Comparison of ENCODE assay signal across 8 cellular contexts in genomic region chr1:226912587-226913176, GRCh38. TPM values are rescaled to one million over a fixed set of nuclear protein-coding genes. Genes with fewer than 3 reads are reported as not detected.
A peak's percentile ranks its signal among the peaks of the same experiment; 100 is the strongest.
DNase-seq lines count a peak whose midpoint lies in the region; ATAC-seq and TF ChIP-seq lines count a peak whose summit lies in the region.

No MANE protein-coding gene starts in this region.

- H3K27me3 ChIP-seq in foreskin keratinocyte (no peaks in the 10 kb centered on the region), trophoblast cell (ENCODE audit: insufficient read depth, low read length) (no peaks in the 10 kb centered on the region)

- WGBS in trophoblast cell (ENCODE audit: extremely low coverage, insufficient coverage, insufficient read length), result no CpG with 5 or more reads among the region's 13 CpGs

- H2BK5ac ChIP-seq in trophoblast cell (ENCODE audit: low read depth, low read length, poor library complexity), result no peak overlapping the region

- H3K4me1 ChIP-seq in foreskin keratinocyte, result no peaks in the 10 kb centered on the region
- no peaks in the 10 kb centered on the region for H3K4me1 ChIP-seq in trophoblast cell (ENCODE audit: control insufficient read depth in 1 of 2, insufficient read depth in 2 of 2, low read length in 2 of 2)

- H3K9me3 ChIP-seq in trophoblast cell (ENCODE audit: insufficient read depth, low read depth, low read length), result no peaks in the 10 kb centered on the region

- H4K91ac ChIP-seq in trophoblast cell (ENCODE audit: low read depth, low read length), result no peak overlapping the region

- DNase-seq in NCI-H1092 treated with DMSO at 0.1 percent for 48 hours (lab: John Stamatoyannopoulos, UW), result peak; percentile 64
- DNase-seq in activated T-cell treated with anti-CD3 and anti-CD28 coated beads for 1 hour (ENCODE audit: low read depth), result peak; percentile 27
- peak; percentile 4 to 25 for DNase-seq in foreskin keratinocyte
- peak; percentile 29 to 66 for DNase-seq in trophoblast cell
- no peak for DNase-seq in NCI-H345 (lab: John Stamatoyannopoulos, UW)

- H3K9ac ChIP-seq in trophoblast cell (ENCODE audit: low read length), result no peak overlapping the region

- H3K14ac ChIP-seq in trophoblast cell (ENCODE audit: low read length), result no peak overlapping the region

- H3K18ac ChIP-seq in trophoblast cell (ENCODE audit: low read length), result no peak overlapping the region

- no peaks in the 10 kb centered on the region for H3K79me1 ChIP-seq in trophoblast cell (ENCODE audit: low read length)

- no peak overlapping the region for H3K23ac ChIP-seq in trophoblast cell (ENCODE audit: low read length)

- H4K8ac ChIP-seq in trophoblast cell (ENCODE audit: low read depth, low read length), result no peak overlapping the region

- H2AK5ac ChIP-seq in trophoblast cell (ENCODE audit: low read length), result no peak overlapping the region

- no peaks in the 10 kb centered on the region for H3K36me3 ChIP-seq in trophoblast cell (ENCODE audit: control insufficient read depth in 1 of 2, insufficient read depth in 2 of 2, low read length in 2 of 2)

- ATAC-seq in GM19463 (IDR thresholded peaks at IDR 0.05; ENCODE audit: unreplicated experiment), result peak; percentile 65
- peak; percentile 55 for ATAC-seq in foreskin keratinocyte
- no peak for ATAC-seq in GM19397 (IDR thresholded peaks at IDR 0.05; ENCODE audit: unreplicated experiment)

- H4K12ac ChIP-seq in trophoblast cell (ENCODE audit: low read depth, low read length), result no peak overlapping the region

- H3K79me2 ChIP-seq in trophoblast cell (ENCODE audit: control insufficient read depth, insufficient read depth, low read length, poor library complexity), result no peaks in the 10 kb centered on the region

- no peak overlapping the region for H2AFZ ChIP-seq in trophoblast cell (ENCODE audit: insufficient read depth, low read length, poor library complexity)

- no peak overlapping the region for H2BK12ac ChIP-seq in trophoblast cell (ENCODE audit: low read length)

- no peak overlapping the region for H3K4ac ChIP-seq in trophoblast cell (ENCODE audit: low read depth, low read length)

- no peak overlapping the region for H3K4me2 ChIP-seq in trophoblast cell (ENCODE audit: low read length)

- H2BK120ac ChIP-seq in trophoblast cell (ENCODE audit: insufficient read depth, low read length, poor library complexity), result no peak overlapping the region

- H3K27ac ChIP-seq in C4-2B (no peak overlapping the region), foreskin keratinocyte (no peak overlapping the region), trophoblast cell (ENCODE audit: low read depth, low read length) (no peak overlapping the region)

- no peak overlapping the region for H3K4me3 ChIP-seq in trophoblast cell (ENCODE audit: low read depth, low read length)

- TF ChIP-seq CTCF in C4-2B (conservative IDR thresholded peaks at IDR 0.05) (peak; percentile 20), foreskin keratinocyte (conservative IDR thresholded peaks at IDR 0.05) (peak; percentile 70)

RNA-seq across cellular contexts. Expression of gene COQ8A, which starts 27.4 kb away (rescaled TPM):
- 4.0 and 4.5 TPM in 2 replicates for total RNA-seq in foreskin keratinocyte
- 3.6 and 4.6 TPM in 2 replicates for polyA plus RNA-seq in foreskin keratinocyte
- 4.5 TPM in 2 replicates for polyA plus RNA-seq in trophoblast cell (2013)

RNA-seq across cellular contexts. Expression of gene PSEN2, which starts 42.3 kb away (rescaled TPM):
- 10.2 and 16.5 TPM in 2 replicates for total RNA-seq in foreskin keratinocyte
- polyA plus RNA-seq in foreskin keratinocyte, result 8.0 and 11.9 TPM in 2 replicates
- 3.5 and 3.6 TPM in 2 replicates for polyA plus RNA-seq in trophoblast cell (2013)
